ENCODE assay signal across 1 cellular context in the genomic region with DNA sequence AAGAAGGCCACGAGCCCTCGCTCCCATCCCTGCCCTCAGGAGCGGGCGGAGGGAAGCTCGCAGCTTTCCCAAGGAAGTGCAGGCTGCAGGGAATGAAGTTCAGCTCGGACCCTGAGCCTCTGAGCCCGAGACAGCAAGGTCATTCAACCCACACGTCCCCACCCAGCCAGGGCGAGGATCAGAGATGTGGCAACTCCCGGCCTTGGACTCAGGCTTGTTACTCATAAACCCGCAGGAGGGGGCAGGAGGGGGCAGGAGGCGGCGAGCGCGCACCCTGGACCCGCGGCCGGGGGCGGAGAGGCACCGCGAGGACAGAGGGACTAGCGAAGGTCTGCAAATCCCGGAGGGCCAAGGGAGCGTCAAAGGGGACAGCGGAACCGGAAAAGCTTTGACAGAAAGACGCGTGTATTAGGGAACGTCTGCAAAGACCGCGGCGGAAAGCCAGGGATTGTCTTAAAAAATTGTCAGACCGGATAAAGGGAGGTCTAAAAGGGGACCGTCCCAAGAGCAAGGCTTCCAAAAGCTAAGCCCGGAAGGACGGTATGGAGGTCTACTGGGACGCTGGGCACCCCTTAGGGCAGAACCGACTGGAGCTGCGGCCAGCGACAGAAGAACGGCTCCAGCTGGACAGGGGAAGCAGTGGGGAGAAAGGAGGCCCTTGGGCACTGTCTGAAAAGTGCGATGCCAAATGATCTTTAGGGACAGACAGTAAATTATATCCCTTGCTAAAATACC.
A peak's percentile ranks its signal among the peaks of the same experiment; 100 is the strongest.
TF ChIP-seq lines count a peak whose summit lies in the region.

No MANE protein-coding gene starts in this region.

TF ChIP-seq in K562, 482 proteins besides CTCF, POLR2A, EP300 and RAD21 (continued from another document and continues in another):
- TF ChIP-seq ZBED1 (IDR thresholded peaks at IDR 0.05) (0 out of 2 replicates have a peak, but pooled peaks have one; percentile 24), MTA1 (IDR thresholded peaks at IDR 0.05; ENCODE audit: borderline replicate concordance) (0 out of 2 replicates have a peak, but pooled peaks have one; percentile 1), GATAD2B (IDR thresholded peaks at IDR 0.05; ENCODE audit: borderline replicate concordance) (no peak), PTBP1 (IDR thresholded peaks at IDR 0.05; ENCODE audit: low read depth, low read length) (no peak), ZNF707 (CRISPR knock-in tag; conservative IDR thresholded peaks at IDR 0.05) (0 out of 2 replicates have a peak, but pooled peaks have one; percentile 15), SUPT5H (IDR thresholded peaks at IDR 0.05) (peak; percentile 78), ARID1B (IDR thresholded peaks at IDR 0.05) (0 out of 2 replicates have a peak, but pooled peaks have one; percentile 21), JUN (IDR thresholded peaks at IDR 0.05; ENCODE audit: borderline replicate concordance, low read depth, low read length) (no peak), JUN (CRISPR knock-in tag; IDR thresholded peaks at IDR 0.05; ENCODE audit: borderline replicate concordance) (no peak), NCOR1 (IDR thresholded peaks at IDR 0.05) (no peak), HMG20B (CRISPR knock-in tag; IDR thresholded peaks at IDR 0.05) (no peak), CC2D1A (IDR thresholded peaks at IDR 0.05) (0 out of 2 replicates have a peak, but pooled peaks have one; percentile 35), DIDO1 (tag; IDR thresholded peaks at IDR 0.05; ENCODE audit: low read depth) (no peak), CCNT2 (IDR thresholded peaks at IDR 0.05; ENCODE audit: borderline replicate concordance, extremely low read depth, insufficient read length, low read depth, low read length) (peak; percentile 48), KDM2B (CRISPR knock-in tag; IDR thresholded peaks at IDR 0.05) (0 out of 2 replicates have a peak, but pooled peaks have one; percentile 33), ERF (CRISPR knock-in tag; IDR thresholded peaks at IDR 0.05) (no peak), SRSF1 (IDR thresholded peaks at IDR 0.05; ENCODE audit: low read depth, low read length) (no peak), ZNF589 (CRISPR knock-in tag; IDR thresholded peaks at IDR 0.05; ENCODE audit: low read depth) (peak; percentile 82), PYGO2 (tag; IDR thresholded peaks at IDR 0.05) (no peak), ZNF282 (CRISPR knock-in tag; IDR thresholded peaks at IDR 0.05) (no peak), POLR2AphosphoS2 (IDR thresholded peaks at IDR 0.05; ENCODE audit: low read length) (no peak), ZNF316 (IDR thresholded peaks at IDR 0.05) (no peak), YY1 (IDR thresholded peaks at IDR 0.05; ENCODE audit: borderline replicate concordance in 1 of 3, control insufficient read depth in 1 of 3, extremely low read depth in 1 of 3, insufficient read depth in 3 of 3, insufficient read length in 1 of 3, insufficient replicate concordance in 2 of 3, low read depth in 1 of 3, low read length in 2 of 3) (peak in 2 of 3 experiments; percentile 9 to 42), ZNF232 (CRISPR knock-in tag; IDR thresholded peaks at IDR 0.05) (0 out of 2 replicates have a peak, but pooled peaks have one; percentile 43), RFX5 (IDR thresholded peaks at IDR 0.05; ENCODE audit: low read depth, low read length) (no peak)
- TF ChIP-seq, protein P1, sequence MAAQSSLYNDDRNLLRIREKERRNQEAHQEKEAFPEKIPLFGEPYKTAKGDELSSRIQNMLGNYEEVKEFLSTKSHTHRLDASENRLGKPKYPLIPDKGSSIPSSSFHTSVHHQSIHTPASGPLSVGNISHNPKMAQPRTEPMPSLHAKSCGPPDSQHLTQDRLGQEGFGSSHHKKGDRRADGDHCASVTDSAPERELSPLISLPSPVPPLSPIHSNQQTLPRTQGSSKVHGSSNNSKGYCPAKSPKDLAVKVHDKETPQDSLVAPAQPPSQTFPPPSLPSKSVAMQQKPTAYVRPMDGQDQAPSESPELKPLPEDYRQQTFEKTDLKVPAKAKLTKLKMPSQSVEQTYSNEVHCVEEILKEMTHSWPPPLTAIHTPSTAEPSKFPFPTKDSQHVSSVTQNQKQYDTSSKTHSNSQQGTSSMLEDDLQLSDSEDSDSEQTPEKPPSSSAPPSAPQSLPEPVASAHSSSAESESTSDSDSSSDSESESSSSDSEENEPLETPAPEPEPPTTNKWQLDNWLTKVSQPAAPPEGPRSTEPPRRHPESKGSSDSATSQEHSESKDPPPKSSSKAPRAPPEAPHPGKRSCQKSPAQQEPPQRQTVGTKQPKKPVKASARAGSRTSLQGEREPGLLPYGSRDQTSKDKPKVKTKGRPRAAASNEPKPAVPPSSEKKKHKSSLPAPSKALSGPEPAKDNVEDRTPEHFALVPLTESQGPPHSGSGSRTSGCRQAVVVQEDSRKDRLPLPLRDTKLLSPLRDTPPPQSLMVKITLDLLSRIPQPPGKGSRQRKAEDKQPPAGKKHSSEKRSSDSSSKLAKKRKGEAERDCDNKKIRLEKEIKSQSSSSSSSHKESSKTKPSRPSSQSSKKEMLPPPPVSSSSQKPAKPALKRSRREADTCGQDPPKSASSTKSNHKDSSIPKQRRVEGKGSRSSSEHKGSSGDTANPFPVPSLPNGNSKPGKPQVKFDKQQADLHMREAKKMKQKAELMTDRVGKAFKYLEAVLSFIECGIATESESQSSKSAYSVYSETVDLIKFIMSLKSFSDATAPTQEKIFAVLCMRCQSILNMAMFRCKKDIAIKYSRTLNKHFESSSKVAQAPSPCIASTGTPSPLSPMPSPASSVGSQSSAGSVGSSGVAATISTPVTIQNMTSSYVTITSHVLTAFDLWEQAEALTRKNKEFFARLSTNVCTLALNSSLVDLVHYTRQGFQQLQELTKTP (IDR thresholded peaks at IDR 0.05; ENCODE audit: low read depth in 1 of 2, partially characterized antibody in 2 of 2) = no peak
- TF ChIP-seq, protein P2, sequence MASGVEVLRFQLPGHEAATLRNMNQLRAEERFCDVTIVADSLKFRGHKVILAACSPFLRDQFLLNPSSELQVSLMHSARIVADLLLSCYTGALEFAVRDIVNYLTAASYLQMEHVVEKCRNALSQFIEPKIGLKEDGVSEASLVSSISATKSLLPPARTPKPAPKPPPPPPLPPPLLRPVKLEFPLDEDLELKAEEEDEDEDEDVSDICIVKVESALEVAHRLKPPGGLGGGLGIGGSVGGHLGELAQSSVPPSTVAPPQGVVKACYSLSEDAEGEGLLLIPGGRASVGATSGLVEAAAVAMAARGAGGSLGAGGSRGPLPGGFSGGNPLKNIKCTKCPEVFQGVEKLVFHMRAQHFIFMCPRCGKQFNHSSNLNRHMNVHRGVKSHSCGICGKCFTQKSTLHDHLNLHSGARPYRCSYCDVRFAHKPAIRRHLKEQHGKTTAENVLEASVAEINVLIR (CRISPR knock-in tag; IDR thresholded peaks at IDR 0.05) = no peak
- TF ChIP-seq, protein P3, sequence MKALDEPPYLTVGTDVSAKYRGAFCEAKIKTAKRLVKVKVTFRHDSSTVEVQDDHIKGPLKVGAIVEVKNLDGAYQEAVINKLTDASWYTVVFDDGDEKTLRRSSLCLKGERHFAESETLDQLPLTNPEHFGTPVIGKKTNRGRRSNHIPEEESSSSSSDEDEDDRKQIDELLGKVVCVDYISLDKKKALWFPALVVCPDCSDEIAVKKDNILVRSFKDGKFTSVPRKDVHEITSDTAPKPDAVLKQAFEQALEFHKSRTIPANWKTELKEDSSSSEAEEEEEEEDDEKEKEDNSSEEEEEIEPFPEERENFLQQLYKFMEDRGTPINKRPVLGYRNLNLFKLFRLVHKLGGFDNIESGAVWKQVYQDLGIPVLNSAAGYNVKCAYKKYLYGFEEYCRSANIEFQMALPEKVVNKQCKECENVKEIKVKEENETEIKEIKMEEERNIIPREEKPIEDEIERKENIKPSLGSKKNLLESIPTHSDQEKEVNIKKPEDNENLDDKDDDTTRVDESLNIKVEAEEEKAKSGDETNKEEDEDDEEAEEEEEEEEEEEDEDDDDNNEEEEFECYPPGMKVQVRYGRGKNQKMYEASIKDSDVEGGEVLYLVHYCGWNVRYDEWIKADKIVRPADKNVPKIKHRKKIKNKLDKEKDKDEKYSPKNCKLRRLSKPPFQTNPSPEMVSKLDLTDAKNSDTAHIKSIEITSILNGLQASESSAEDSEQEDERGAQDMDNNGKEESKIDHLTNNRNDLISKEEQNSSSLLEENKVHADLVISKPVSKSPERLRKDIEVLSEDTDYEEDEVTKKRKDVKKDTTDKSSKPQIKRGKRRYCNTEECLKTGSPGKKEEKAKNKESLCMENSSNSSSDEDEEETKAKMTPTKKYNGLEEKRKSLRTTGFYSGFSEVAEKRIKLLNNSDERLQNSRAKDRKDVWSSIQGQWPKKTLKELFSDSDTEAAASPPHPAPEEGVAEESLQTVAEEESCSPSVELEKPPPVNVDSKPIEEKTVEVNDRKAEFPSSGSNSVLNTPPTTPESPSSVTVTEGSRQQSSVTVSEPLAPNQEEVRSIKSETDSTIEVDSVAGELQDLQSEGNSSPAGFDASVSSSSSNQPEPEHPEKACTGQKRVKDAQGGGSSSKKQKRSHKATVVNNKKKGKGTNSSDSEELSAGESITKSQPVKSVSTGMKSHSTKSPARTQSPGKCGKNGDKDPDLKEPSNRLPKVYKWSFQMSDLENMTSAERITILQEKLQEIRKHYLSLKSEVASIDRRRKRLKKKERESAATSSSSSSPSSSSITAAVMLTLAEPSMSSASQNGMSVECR (CRISPR knock-in tag; IDR thresholded peaks at IDR 0.05) = no peak
- TF ChIP-seq, protein P4, sequence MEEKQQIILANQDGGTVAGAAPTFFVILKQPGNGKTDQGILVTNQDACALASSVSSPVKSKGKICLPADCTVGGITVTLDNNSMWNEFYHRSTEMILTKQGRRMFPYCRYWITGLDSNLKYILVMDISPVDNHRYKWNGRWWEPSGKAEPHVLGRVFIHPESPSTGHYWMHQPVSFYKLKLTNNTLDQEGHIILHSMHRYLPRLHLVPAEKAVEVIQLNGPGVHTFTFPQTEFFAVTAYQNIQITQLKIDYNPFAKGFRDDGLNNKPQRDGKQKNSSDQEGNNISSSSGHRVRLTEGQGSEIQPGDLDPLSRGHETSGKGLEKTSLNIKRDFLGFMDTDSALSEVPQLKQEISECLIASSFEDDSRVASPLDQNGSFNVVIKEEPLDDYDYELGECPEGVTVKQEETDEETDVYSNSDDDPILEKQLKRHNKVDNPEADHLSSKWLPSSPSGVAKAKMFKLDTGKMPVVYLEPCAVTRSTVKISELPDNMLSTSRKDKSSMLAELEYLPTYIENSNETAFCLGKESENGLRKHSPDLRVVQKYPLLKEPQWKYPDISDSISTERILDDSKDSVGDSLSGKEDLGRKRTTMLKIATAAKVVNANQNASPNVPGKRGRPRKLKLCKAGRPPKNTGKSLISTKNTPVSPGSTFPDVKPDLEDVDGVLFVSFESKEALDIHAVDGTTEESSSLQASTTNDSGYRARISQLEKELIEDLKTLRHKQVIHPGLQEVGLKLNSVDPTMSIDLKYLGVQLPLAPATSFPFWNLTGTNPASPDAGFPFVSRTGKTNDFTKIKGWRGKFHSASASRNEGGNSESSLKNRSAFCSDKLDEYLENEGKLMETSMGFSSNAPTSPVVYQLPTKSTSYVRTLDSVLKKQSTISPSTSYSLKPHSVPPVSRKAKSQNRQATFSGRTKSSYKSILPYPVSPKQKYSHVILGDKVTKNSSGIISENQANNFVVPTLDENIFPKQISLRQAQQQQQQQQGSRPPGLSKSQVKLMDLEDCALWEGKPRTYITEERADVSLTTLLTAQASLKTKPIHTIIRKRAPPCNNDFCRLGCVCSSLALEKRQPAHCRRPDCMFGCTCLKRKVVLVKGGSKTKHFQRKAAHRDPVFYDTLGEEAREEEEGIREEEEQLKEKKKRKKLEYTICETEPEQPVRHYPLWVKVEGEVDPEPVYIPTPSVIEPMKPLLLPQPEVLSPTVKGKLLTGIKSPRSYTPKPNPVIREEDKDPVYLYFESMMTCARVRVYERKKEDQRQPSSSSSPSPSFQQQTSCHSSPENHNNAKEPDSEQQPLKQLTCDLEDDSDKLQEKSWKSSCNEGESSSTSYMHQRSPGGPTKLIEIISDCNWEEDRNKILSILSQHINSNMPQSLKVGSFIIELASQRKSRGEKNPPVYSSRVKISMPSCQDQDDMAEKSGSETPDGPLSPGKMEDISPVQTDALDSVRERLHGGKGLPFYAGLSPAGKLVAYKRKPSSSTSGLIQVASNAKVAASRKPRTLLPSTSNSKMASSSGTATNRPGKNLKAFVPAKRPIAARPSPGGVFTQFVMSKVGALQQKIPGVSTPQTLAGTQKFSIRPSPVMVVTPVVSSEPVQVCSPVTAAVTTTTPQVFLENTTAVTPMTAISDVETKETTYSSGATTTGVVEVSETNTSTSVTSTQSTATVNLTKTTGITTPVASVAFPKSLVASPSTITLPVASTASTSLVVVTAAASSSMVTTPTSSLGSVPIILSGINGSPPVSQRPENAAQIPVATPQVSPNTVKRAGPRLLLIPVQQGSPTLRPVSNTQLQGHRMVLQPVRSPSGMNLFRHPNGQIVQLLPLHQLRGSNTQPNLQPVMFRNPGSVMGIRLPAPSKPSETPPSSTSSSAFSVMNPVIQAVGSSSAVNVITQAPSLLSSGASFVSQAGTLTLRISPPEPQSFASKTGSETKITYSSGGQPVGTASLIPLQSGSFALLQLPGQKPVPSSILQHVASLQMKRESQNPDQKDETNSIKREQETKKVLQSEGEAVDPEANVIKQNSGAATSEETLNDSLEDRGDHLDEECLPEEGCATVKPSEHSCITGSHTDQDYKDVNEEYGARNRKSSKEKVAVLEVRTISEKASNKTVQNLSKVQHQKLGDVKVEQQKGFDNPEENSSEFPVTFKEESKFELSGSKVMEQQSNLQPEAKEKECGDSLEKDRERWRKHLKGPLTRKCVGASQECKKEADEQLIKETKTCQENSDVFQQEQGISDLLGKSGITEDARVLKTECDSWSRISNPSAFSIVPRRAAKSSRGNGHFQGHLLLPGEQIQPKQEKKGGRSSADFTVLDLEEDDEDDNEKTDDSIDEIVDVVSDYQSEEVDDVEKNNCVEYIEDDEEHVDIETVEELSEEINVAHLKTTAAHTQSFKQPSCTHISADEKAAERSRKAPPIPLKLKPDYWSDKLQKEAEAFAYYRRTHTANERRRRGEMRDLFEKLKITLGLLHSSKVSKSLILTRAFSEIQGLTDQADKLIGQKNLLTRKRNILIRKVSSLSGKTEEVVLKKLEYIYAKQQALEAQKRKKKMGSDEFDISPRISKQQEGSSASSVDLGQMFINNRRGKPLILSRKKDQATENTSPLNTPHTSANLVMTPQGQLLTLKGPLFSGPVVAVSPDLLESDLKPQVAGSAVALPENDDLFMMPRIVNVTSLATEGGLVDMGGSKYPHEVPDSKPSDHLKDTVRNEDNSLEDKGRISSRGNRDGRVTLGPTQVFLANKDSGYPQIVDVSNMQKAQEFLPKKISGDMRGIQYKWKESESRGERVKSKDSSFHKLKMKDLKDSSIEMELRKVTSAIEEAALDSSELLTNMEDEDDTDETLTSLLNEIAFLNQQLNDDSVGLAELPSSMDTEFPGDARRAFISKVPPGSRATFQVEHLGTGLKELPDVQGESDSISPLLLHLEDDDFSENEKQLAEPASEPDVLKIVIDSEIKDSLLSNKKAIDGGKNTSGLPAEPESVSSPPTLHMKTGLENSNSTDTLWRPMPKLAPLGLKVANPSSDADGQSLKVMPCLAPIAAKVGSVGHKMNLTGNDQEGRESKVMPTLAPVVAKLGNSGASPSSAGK (IDR thresholded peaks at IDR 0.05) = peak; percentile 48; the same call in 1 of the 2 replicates
- TF ChIP-seq, protein P5, sequence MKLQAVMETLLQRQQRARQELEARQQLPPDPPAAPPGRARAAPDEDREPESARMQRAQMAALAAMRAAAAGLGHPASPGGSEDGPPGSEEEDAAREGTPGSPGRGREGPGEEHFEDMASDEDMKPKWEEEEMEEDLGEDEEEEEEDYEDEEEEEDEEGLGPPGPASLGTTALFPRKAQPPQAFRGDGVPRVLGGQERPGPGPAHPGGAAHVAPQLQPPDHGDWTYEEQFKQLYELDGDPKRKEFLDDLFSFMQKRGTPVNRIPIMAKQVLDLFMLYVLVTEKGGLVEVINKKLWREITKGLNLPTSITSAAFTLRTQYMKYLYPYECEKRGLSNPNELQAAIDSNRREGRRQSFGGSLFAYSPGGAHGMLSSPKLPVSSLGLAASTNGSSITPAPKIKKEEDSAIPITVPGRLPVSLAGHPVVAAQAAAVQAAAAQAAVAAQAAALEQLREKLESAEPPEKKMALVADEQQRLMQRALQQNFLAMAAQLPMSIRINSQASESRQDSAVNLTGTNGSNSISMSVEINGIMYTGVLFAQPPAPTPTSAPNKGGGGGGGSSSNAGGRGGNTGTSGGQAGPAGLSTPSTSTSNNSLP (IDR thresholded peaks at IDR 0.05; ENCODE audit: borderline replicate concordance, low read depth, low read length) = no peak
